Comparison of ENCODE assay signal across 8 cellular contexts in genomic region chr10:72086466-72087391, GRCh38. TPM values are rescaled to one million over a fixed set of nuclear protein-coding genes. Genes with fewer than 3 reads are reported as not detected.
A peak's percentile ranks its signal among the peaks of the same experiment; 100 is the strongest.
DNase-seq lines count a peak whose midpoint lies in the region; ATAC-seq and TF ChIP-seq lines count a peak whose summit lies in the region.

No MANE protein-coding gene starts in this region.

- 21 to 24% methylated on average over 13 to 61 of the region's 61 CpGs for WGBS in endodermal cell (ENCODE audit: insufficient coverage in 1 of 2, insufficient read length in 1 of 2), 2 experiments
- WGBS in upper lobe of left lung, 2 donors, result 44 to 78% methylated on average over 26 to 48 of the region's 61 CpGs

- H4K20me1 ChIP-seq in neural progenitor cell (ENCODE audit: low read depth), result no peaks in the 10 kb centered on the region

- peak in 1 of 2 donors; percentile 25 for ATAC-seq in upper lobe of left lung (ENCODE audit: low FRiP score in 2 of 2)
- ATAC-seq in GM18867 (IDR thresholded peaks at IDR 0.05; ENCODE audit: unreplicated experiment), result no peak

- CTCF ChIA-PET in RWPE1 (lab: Yijun Ruan, JAX), result interaction anchor here (0.6 kb wide), 1 partner anchor 10 kb away, joined by 3 read pairs; no protein-coding TSS in a partner anchor

- H3K27me3 Mint-ChIP-seq in endodermal cell (ENCODE audit: insufficient read depth) (peaks cover 49% of the 10 kb centered on the region), neural progenitor cell (ENCODE audit: insufficient read depth, low read depth) (peaks cover 36% of the 10 kb centered on the region)

- H3K4me3 Mint-ChIP-seq in endodermal cell (peak overlapping the region; percentile 55), neural progenitor cell (peak overlapping the region; percentile 84)

- peak overlapping the region; percentile 70 for H2AFZ ChIP-seq in neural progenitor cell (replicated peaks)

- H3K36me3 ChIP-seq in endodermal cell (ENCODE audit: control insufficient read depth, insufficient read depth, low read length) (no peaks in the 10 kb centered on the region), neural progenitor cell (no peaks in the 10 kb centered on the region), upper lobe of left lung (no peaks in the 10 kb centered on the region)

- POLR2A ChIA-PET in RWPE1 (lab: Yijun Ruan, JAX; ENCODE audit: low non-redundant PET), result no interaction called here

- TF ChIP-seq EP300 in upper lobe of left lung (IDR thresholded peaks at IDR 0.05), result no peak

- TF ChIP-seq CTCF in endodermal cell (conservative IDR thresholded peaks at IDR 0.05) (peak; percentile 58), neural progenitor cell (IDR thresholded peaks at IDR 0.05) (peak; percentile 24), upper lobe of left lung (IDR thresholded peaks at IDR 0.05) (no peak), RWPE1 (conservative IDR thresholded peaks at IDR 0.05; ENCODE audit: low read depth) (no peak)

- H3K9me3 Mint-ChIP-seq in endodermal cell (no peaks in the 10 kb centered on the region), neural progenitor cell (no peaks in the 10 kb centered on the region)

- H3K4me1 Mint-ChIP-seq in endodermal cell (peaks cover 23% of the 10 kb centered on the region), neural progenitor cell (peaks cover 41% of the 10 kb centered on the region)

- DNase-seq in ELF-1 (ENCODE audit: low read depth, low spot score), result peak; percentile 67
- DNase-seq in activated CD4-positive, alpha-beta T cell treated with anti-CD3 and anti-CD28 coated beads, Interleukin-2, amount 50 U/mL, for 1 hour, result peak; percentile 72
- DNase-seq in endodermal cell, result peak; percentile 82
- peak; percentile 75 for DNase-seq in neural progenitor cell (ENCODE audit: low spot score)
- peak; percentile 58 to 92 for DNase-seq in upper lobe of left lung
- no peak for DNase-seq in RWPE1 (ENCODE audit: low spot score)
- DNase-seq in NCI-H2227 treated with DMSO at 0.1 percent for 48 hours (lab: John Stamatoyannopoulos, UW), result no peak

- H3K9ac ChIP-seq in endodermal cell (ENCODE audit: extremely low read depth, low read length, poor library complexity, severe bottlenecking), result no peak overlapping the region
- H3K9ac ChIP-seq in neural progenitor cell, result no peak overlapping the region

- H3K36me3 Mint-ChIP-seq in endodermal cell (ENCODE audit: low read depth) (peaks cover 3% of the 10 kb centered on the region), neural progenitor cell (peaks cover 4% of the 10 kb centered on the region)

- H3K27ac Mint-ChIP-seq in endodermal cell, result no peak overlapping the region
- no peak overlapping the region for H3K27ac Mint-ChIP-seq in neural progenitor cell

- H3K27me3 ChIP-seq in endodermal cell (ENCODE audit: control insufficient read depth, insufficient read depth, low read length, poor library complexity, severe bottlenecking) (peaks cover 59% of the 10 kb centered on the region), neural progenitor cell (peaks cover 70% of the 10 kb centered on the region), upper lobe of left lung (peaks cover 0 to 17% (median 6%) of the 10 kb centered on the region in 4 donors)

- H3K27ac ChIP-seq in endodermal cell (ENCODE audit: low read depth, low read length), result no peak overlapping the region
- no peak overlapping the region for H3K27ac ChIP-seq in neural progenitor cell
- H3K27ac ChIP-seq in upper lobe of left lung, result peak overlapping the region; percentile 82 to 90 (median 87)
- H3K27ac ChIP-seq in RWPE1, result no peak overlapping the region

- no peaks in the 10 kb centered on the region for H3K79me2 ChIP-seq in neural progenitor cell (ENCODE audit: low read depth)

- peak overlapping the region; percentile 94 for H3K4me2 ChIP-seq in neural progenitor cell

- H3K4me3 ChIP-seq in endodermal cell (ENCODE audit: low read length), result peak overlapping the region; percentile 73
- H3K4me3 ChIP-seq in neural progenitor cell, result peak overlapping the region; percentile 62
- H3K4me3 ChIP-seq in upper lobe of left lung, result peak overlapping the region; percentile 55 to 74 (median 60)

- peaks cover 7% of the 10 kb centered on the region for H3K4me1 ChIP-seq in endodermal cell (ENCODE audit: control insufficient read depth, insufficient read depth, low read length)
- peaks cover 42% of the 10 kb centered on the region for H3K4me1 ChIP-seq in neural progenitor cell
- H3K4me1 ChIP-seq in upper lobe of left lung, result peaks cover 24 to 56% (median 38%) of the 10 kb centered on the region in 4 donors

- no peaks in the 10 kb centered on the region for H3K9me3 ChIP-seq in endodermal cell (ENCODE audit: control insufficient read depth, low read length)
- no peaks in the 10 kb centered on the region for H3K9me3 ChIP-seq in neural progenitor cell (ENCODE audit: low read depth)
- H3K9me3 ChIP-seq in upper lobe of left lung, result no peaks in the 10 kb centered on the region

- TF ChIP-seq POLR2A in upper lobe of left lung (IDR thresholded peaks at IDR 0.05), result no peak

- peaks cover 30% of the 10 kb centered on the region for H3F3A ChIP-seq in neural progenitor cell (ENCODE audit: low read depth)

RNA-seq across cellular contexts. Expression of gene SPOCK2, which starts 1.6 kb away (rescaled TPM):
- 1 to 10 TPM; 1.6 to 3.7 TPM for total RNA-seq in endodermal cell
- polyA plus RNA-seq in endodermal cell (2013, experiment 1 of 2), result 2.2 TPM
- 3.2 TPM for polyA plus RNA-seq in endodermal cell (2013, experiment 2 of 2)
- total RNA-seq in neural progenitor cell (ENCODE audit: low replicate concordance), result 1.9 and 3.2 TPM in 2 replicates
- total RNA-seq in upper lobe of left lung, result 100 to 1,000 TPM in 5 of 6 donors, 10 to 100 TPM in 1; 62.9 to 532 (median 159) TPM

Comparison
In these comparisons a context has a peak if more than half of its experiments do, and no peak if none do; other contexts are left out.
1. DNase-seq: peak in ELF-1 (single experiment), activated CD4-positive, alpha-beta T cell treated with anti-CD3 and anti-CD28 coated beads, Interleukin-2, amount 50 U/mL, for 1 hour (single experiment), endodermal cell (single experiment), neural progenitor cell (single experiment) and upper lobe of left lung (2 of 2); none in RWPE1 (single experiment) and NCI-H2227 treated with DMSO at 0.1 percent for 48 hours (single experiment).
2. H3K27ac ChIP-seq: peak in upper lobe of left lung (4 of 4); none in endodermal cell (single experiment), neural progenitor cell (single experiment) and RWPE1 (single experiment).
3. CTCF ChIP-seq: peak in endodermal cell (single experiment) and neural progenitor cell (single experiment); none in upper lobe of left lung (0 of 6) and RWPE1 (single experiment).
4. RNA of gene SPOCK2, which starts 1.6 kb away (total RNA-seq): 62.9 to 532 TPM in upper lobe of left lung; 1.6 to 3.7 TPM in endodermal cell and 1.9 to 3.2 TPM in neural progenitor cell; every median in the first group is over 10 times any median in the second.
5. Peak in every context shown above with its lines, with median percentiles within 50 percentile points of each other: H3K4me3 ChIP-seq.